8 cellular contexts compared by ENCODE assay signal in genomic region chr15:68383161-68384074, GRCh38. TPM values are rescaled to one million over a fixed set of nuclear protein-coding genes. Genes with fewer than 3 reads are reported as not detected.
DNase-seq lines count a peak whose midpoint lies in the region; ATAC-seq, FAIRE-seq and TF ChIP-seq lines count a peak whose summit lies in the region.

No MANE protein-coding gene starts in this region.

- H3K27me3 ChIP-seq in Peyer's patch (no peaks in the 10 kb centered on the region), astrocyte (ENCODE audit: insufficient read depth, low read length) (no peaks in the 10 kb centered on the region), hepatocyte (no peaks in the 10 kb centered on the region)

- H3K9me2 ChIP-seq in hepatocyte (replicated peaks; ENCODE audit: insufficient read depth) = no peaks in the 10 kb centered on the region

- TF ChIP-seq CTCF in GM20000 (IDR thresholded peaks at IDR 0.05; ENCODE audit: extremely low read depth, missing control alignments) = peak; percentile 77
- TF ChIP-seq CTCF in Peyer's patch (IDR thresholded peaks at IDR 0.05) = peak in 4 of 6 experiments; percentile 59 to 79 (median 78)
- TF ChIP-seq CTCF in astrocyte (IDR thresholded peaks at IDR 0.05; ENCODE audit: insufficient read depth, low read depth, low read length) = peak; percentile 73
- peak; percentile 49 for TF ChIP-seq CTCF in hepatocyte (IDR thresholded peaks at IDR 0.05; ENCODE audit: poor library complexity)

- H3K27me3 Mint-ChIP-seq in astrocyte (ENCODE audit: low read depth, unreplicated experiment) = peaks cover 2% of the 10 kb centered on the region

- H3K9me3 ChIP-seq in Peyer's patch (no peaks in the 10 kb centered on the region), astrocyte (ENCODE audit: insufficient read depth, low read depth, low read length) (no peaks in the 10 kb centered on the region), hepatocyte (ENCODE audit: low read depth) (no peaks in the 10 kb centered on the region)

- ATAC-seq in GM21576 (IDR thresholded peaks at IDR 0.05; ENCODE audit: unreplicated experiment) (no peak), HG03159 (IDR thresholded peaks at IDR 0.05; ENCODE audit: unreplicated experiment) (no peak)

- peaks cover 39% of the 10 kb centered on the region for H3K4me1 Mint-ChIP-seq in astrocyte (ENCODE audit: low read depth, unreplicated experiment)

- H3K36me3 Mint-ChIP-seq in astrocyte (ENCODE audit: low read depth, unreplicated experiment) = peaks cover 42% of the 10 kb centered on the region

- peak; percentile 82 for DNase-seq in CD1c-positive myeloid dendritic cell (ENCODE audit: extremely low spot score)
- DNase-seq in GM20000 (ENCODE audit: low spot score) = peak; percentile 77
- DNase-seq in Peyer's patch = peak in 1 of 3 donors; percentile 60
- no peak for DNase-seq in astrocyte (ENCODE audit: low read depth)
- peak; percentile 44 for DNase-seq in hepatocyte (ENCODE audit: low spot score)
- DNase-seq in stimulated activated CD4-positive, alpha-beta T cell treated with anti-CD3 and anti-CD28 coated beads, Interleukin-12 subunit alpha, Interleukin-12 subunit beta, amount 100 ng/mL, for 48 hours (ENCODE audit: low read depth in 2 of 3, low spot score in 1 of 3) = peak in 2 of 3 donors; percentile 9 to 70

- no peak overlapping the region for H3K4me3 Mint-ChIP-seq in astrocyte (ENCODE audit: unreplicated experiment)

- peaks cover 3% of the 10 kb centered on the region for H3K9me3 Mint-ChIP-seq in astrocyte (ENCODE audit: unreplicated experiment)

- H3K4me3 ChIP-seq in Peyer's patch (no peak overlapping the region), astrocyte (ENCODE audit: insufficient read depth, low read depth, low read length) (no peak overlapping the region), hepatocyte (no peak overlapping the region)

- 94% methylated on average over 12 of the region's 12 CpGs for WGBS in hepatocyte (ENCODE audit: low lambda C conversion rate, missing lambda C conversion rate)

- H3K27ac Mint-ChIP-seq in astrocyte (ENCODE audit: unreplicated experiment) = peak overlapping the region; percentile 93

- no peak overlapping the region for H2AFZ ChIP-seq in astrocyte (ENCODE audit: low read depth, low read length)
- H2AFZ ChIP-seq in hepatocyte = no peak overlapping the region

- peak overlapping the region; percentile 52 for H3K4me2 ChIP-seq in astrocyte (ENCODE audit: low read length)
- no peak overlapping the region for H3K4me2 ChIP-seq in hepatocyte

- H3K4me1 ChIP-seq in Peyer's patch = no peaks in the 10 kb centered on the region
- peaks cover 39% of the 10 kb centered on the region for H3K4me1 ChIP-seq in astrocyte (ENCODE audit: insufficient read depth, low read length)
- H3K4me1 ChIP-seq in hepatocyte (ENCODE audit: insufficient read depth) = peaks cover 6% of the 10 kb centered on the region

- H3K79me2 ChIP-seq in astrocyte (ENCODE audit: insufficient read depth, low read length) (peaks cover 50% of the 10 kb centered on the region), hepatocyte (no peaks in the 10 kb centered on the region)

- H4K20me1 ChIP-seq in astrocyte (ENCODE audit: insufficient read depth, low read length) (peaks cover 25% of the 10 kb centered on the region), hepatocyte (ENCODE audit: insufficient read depth, poor library complexity, severe bottlenecking) (no peaks in the 10 kb centered on the region)

- H3K9ac ChIP-seq in astrocyte (ENCODE audit: low read length) = no peak overlapping the region

- no peak overlapping the region for H3K27ac ChIP-seq in Peyer's patch
- peak overlapping the region; percentile 66 for H3K27ac ChIP-seq in astrocyte (ENCODE audit: low read depth, low read length)
- H3K27ac ChIP-seq in hepatocyte = peak overlapping the region; percentile 14

- H3K36me3 ChIP-seq in Peyer's patch (no peaks in the 10 kb centered on the region), astrocyte (ENCODE audit: insufficient read depth, low read length) (no peaks in the 10 kb centered on the region), hepatocyte (replicated peaks; ENCODE audit: insufficient read depth, low read depth) (no peaks in the 10 kb centered on the region)

- peak; percentile 49 for FAIRE-seq in astrocyte (lab: Jason Lieb, UNC)

- TF ChIP-seq POLR2A in Peyer's patch (IDR thresholded peaks at IDR 0.05) = no peak

RNA-seq across cellular contexts. Expression of gene ITGA11, which starts 48.5 kb away (rescaled TPM):
- total RNA-seq in Peyer's patch = 10 to 100 TPM in 1 of 4 donors, 1 to 10 TPM in 2, under 1 TPM in 1; 0.88 to 24.8 (median 2.6) TPM
- total RNA-seq in astrocyte = 193 and 369 TPM in 2 replicates
- 4.7 and 9.7 TPM in 2 replicates for total RNA-seq in hepatocyte
- polyA plus RNA-seq in hepatocyte = 19.2 and 19.6 TPM in 2 replicates

Comparison
In these comparisons a context has a peak if more than half of its experiments do, and no peak if none do; other contexts are left out.
1. H3K27ac ChIP-seq: peak in astrocyte (single experiment) and hepatocyte (single experiment); none in Peyer's patch (0 of 4).
2. Peak in every context shown above with its lines, with median percentiles within 50 percentile points of each other: CTCF ChIP-seq.